Comparison of ENCODE assay signal across 13 cellular contexts in the genomic region with DNA sequence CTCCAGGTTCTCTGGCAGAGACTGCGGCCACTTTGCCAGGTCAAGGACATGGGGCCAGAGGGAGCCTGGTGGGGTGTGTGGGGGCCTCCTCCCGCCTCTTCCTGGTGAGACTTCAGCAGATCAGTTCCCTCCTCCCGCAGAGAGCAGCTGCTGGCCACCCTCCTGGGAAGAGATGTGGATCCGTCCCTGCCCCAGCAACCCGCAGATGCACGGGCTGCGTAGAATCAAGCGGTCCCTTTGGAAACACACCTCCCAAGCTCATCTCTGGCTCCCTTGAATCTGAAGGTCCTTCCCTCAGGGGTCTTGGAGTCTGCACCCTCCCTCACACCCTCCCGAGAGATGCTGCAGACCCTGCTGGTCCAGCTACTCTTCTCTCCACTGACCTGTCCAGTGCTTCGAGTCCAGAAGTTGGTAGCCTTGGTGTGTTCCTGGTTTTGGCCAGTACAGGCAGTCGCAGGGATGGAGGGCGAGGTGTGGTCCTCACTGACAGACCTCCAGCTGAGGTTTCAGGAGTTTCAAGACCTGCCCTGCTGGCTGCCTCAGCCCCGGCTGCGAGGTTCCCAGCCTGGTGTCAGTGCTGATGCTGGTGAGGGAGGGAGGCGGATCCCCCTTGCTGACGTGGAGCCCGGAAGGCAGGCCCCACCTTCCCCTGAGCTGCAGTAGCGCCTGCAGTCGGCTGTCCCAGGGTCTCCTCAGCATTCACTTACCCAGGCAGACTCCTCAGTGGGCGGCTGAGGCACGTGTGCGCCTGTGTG. TPM values are rescaled to one million over a fixed set of nuclear protein-coding genes. Genes with fewer than 3 reads are reported as not detected.
A peak's percentile ranks its signal among the peaks of the same experiment; 100 is the strongest.
DNase-seq lines count a peak whose midpoint lies in the region; ATAC-seq, FAIRE-seq and TF ChIP-seq lines count a peak whose summit lies in the region.
"Had no signal": no experiment of that assay in that cellular context is flagged by ENCODE, and none has a peak within 500 bp of the region (broad histone marks: within the 10 kb centered on the region; RNA-seq: fewer than 3 reads in every experiment).

A gene with protein sequence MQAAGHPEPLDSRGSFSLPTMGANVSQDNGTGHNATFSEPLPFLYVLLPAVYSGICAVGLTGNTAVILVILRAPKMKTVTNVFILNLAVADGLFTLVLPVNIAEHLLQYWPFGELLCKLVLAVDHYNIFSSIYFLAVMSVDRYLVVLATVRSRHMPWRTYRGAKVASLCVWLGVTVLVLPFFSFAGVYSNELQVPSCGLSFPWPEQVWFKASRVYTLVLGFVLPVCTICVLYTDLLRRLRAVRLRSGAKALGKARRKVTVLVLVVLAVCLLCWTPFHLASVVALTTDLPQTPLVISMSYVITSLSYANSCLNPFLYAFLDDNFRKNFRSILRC (minus strand): TSS at position 585 of the 755 bp plus-strand sequence. CDS start 734 bp downstream, outside the sequence.

- H3K9me3 Mint-ChIP-seq in nephron progenitor cell = no peaks in the 10 kb centered on the region
- H3K9me3 Mint-ChIP-seq: activated naive CD4-positive, alpha-beta T cell treated with anti-CD3 and anti-CD28 coated beads, Interleukin-2, amount 50 U/mL, for 24 hours had no signal

- H3K9me3 ChIP-seq in GM12878 (replicated peaks; ENCODE audit: control insufficient read depth, insufficient read depth, low read length) = no peaks in the 10 kb centered on the region

- no peaks in the 10 kb centered on the region; the same call in 1 of the 2 replicates for H3K4me1 ChIP-seq in GM12878 (ENCODE audit: control insufficient read depth, insufficient read depth, low read length)

- intact Hi-C loops in GM12878 (cut with micrococcal nuclease; ENCODE audit: unreplicated experiment) = no loop called here

- peak; percentile 54 for ATAC-seq in GM12878
- no peak for ATAC-seq in HG03442 (IDR thresholded peaks at IDR 0.05; ENCODE audit: unreplicated experiment)

- H3K79me2 ChIP-seq in GM12878 (ENCODE audit: control insufficient read depth, insufficient read depth, low read length) = no peaks in the 10 kb centered on the region

- H3K4me2 ChIP-seq in GM12878 (ENCODE audit: control insufficient read depth, insufficient read depth) = no peak within 1 kb of the TSS

- DNase-seq in GM10248 (ENCODE audit: extremely low spot score) = peak; percentile 69
- peak; percentile 72 for DNase-seq in NB4 (ENCODE audit: low read depth)
- no peak for DNase-seq in GM12878 (ENCODE audit: low read depth, low spot score)
- no peak for DNase-seq in nephron progenitor cell
- DNase-seq in OCI-M2 (lab: John Stamatoyannopoulos, UW; ENCODE audit: unreplicated experiment) = no peak
- DNase-seq in foreskin melanocyte = no peak
- DNase-seq in NK-92 treated with Interleukin-12 subunit alpha and Interleukin-12 subunit beta, amount 100 ng/mL, for 24 hours (lab: John Stamatoyannopoulos, UW) = no peak
- DNase-seq: NCI-H345 had no signal

- peak within 1 kb of the TSS; percentile 76 for H3K27ac Mint-ChIP-seq in nephron progenitor cell

- H3K4me1 Mint-ChIP-seq in nephron progenitor cell = peaks cover 56% of the 10 kb centered on the region

- TF ChIP-seq POLR2A in NB4 (IDR thresholded peaks at IDR 0.05; ENCODE audit: extremely low read depth, insufficient read length) (no peak), GM12878 (IDR thresholded peaks at IDR 0.05; ENCODE audit: low read depth, low read length) (no peak)

- H4K20me1 ChIP-seq in GM12878 (ENCODE audit: control insufficient read depth, insufficient read depth) = no peaks in the 10 kb centered on the region

- CTCF ChIA-PET in GM10248 (lab: Yijun Ruan, JAX) = interaction anchor here (2.1 kb wide), 1 partner anchor 13 kb away, joined by 15 read pairs; no protein-coding TSS in a partner anchor
- CTCF ChIA-PET in GM12878 (lab: Yijun Ruan, JAX) = interaction anchor here (1.1 to 4.6 kb wide), 4 partner anchors 14 to 179 kb away, joined by 3 to 23 read pairs (median 6); a partner anchor contains a TSS

- H3K4me3 ChIP-seq in NB4 (ENCODE audit: low read depth, low read length) (no peak within 1 kb of the TSS), GM12878 (no peak within 1 kb of the TSS)

- no peak for TF ChIP-seq RAD21 in GM12878 (IDR thresholded peaks at IDR 0.05; ENCODE audit: insufficient read depth, low read depth, low read length)

- SMC1A ChIA-PET in GM12878 (lab: Charles Lee; ENCODE audit: uncharacterized antibody, unreplicated experiment) = interaction anchor here (1.2 kb wide), 1 partner anchor 23 kb away, joined by 3 read pairs; a partner anchor contains a TSS

- H3K27ac ChIP-seq in GM12878 (ENCODE audit: control insufficient read depth, insufficient read depth) = no peak within 1 kb of the TSS

- no peak for TF ChIP-seq CTCF in GM10248 (IDR thresholded peaks at IDR 0.05; ENCODE audit: control extremely low read depth, extremely low read depth, low read depth, missing control alignments)
- TF ChIP-seq CTCF in NB4 (IDR thresholded peaks at IDR 0.05; ENCODE audit: low read depth, low read length) = no peak
- no peak for TF ChIP-seq CTCF in GM12878 (IDR thresholded peaks at IDR 0.05 in 2 of 3, conservative IDR thresholded peaks at IDR 0.05 in 1 of 3; ENCODE audit: control insufficient read depth in 2 of 3, extremely low read depth in 1 of 3, insufficient read depth in 1 of 3, low read depth in 3 of 3, low read length in 3 of 3)
- no peak for TF ChIP-seq CTCF in nephron progenitor cell (IDR thresholded peaks at IDR 0.05)

- H3K9ac ChIP-seq in GM12878 (ENCODE audit: control insufficient read depth, insufficient read depth, low read length) = no peak within 1 kb of the TSS

- H3K36me3 Mint-ChIP-seq in nephron progenitor cell (ENCODE audit: low read depth) = no peaks in the 10 kb centered on the region
- H3K36me3 Mint-ChIP-seq: activated naive CD4-positive, alpha-beta T cell treated with anti-CD3 and anti-CD28 coated beads, Interleukin-2, amount 50 U/mL, for 24 hours had no signal

- H3K27me3 ChIP-seq in GM12878 (replicated peaks in 1 of 2; ENCODE audit: control insufficient read depth in 2 of 2, insufficient read depth in 2 of 2, low read length in 1 of 2) = no peaks in the 10 kb centered on the region; a peak in 2 of 4 replicates

- POLR2A ChIA-PET in GM10248 (lab: Yijun Ruan, JAX) = no interaction called here
- POLR2A ChIA-PET in GM12878 (lab: Charles Lee) = no interaction called here

- no peak for TF ChIP-seq EP300 in GM12878 (IDR thresholded peaks at IDR 0.05; ENCODE audit: borderline replicate concordance in 1 of 2, control insufficient read depth in 1 of 2, low read depth in 2 of 2, low read length in 2 of 2)

- 36% methylated on average over 22 of the region's 22 CpGs for WGBS in GM12878 (ENCODE audit: insufficient coverage, insufficient replicate concordance, low lambda C conversion rate, missing lambda C conversion rate)

- H3K4me3 Mint-ChIP-seq in nephron progenitor cell = no peak within 1 kb of the TSS
- H3K4me3 Mint-ChIP-seq: activated naive CD4-positive, alpha-beta T cell treated with anti-CD3 and anti-CD28 coated beads, Interleukin-2, amount 50 U/mL, for 24 hours had no signal

- H3K27me3 Mint-ChIP-seq in nephron progenitor cell (ENCODE audit: low read depth, poor library complexity) = peaks cover 20% of the 10 kb centered on the region

- FAIRE-seq in GM12878 (lab: Jason Lieb, UNC) = no peak
- FAIRE-seq: endothelial cell of umbilical vein, keratinocyte had no signal

- RAD21 ChIA-PET in GM12878 (lab: Charles Lee; ENCODE audit: unreplicated experiment) = interaction anchor here (0.9 to 2.3 kb wide), 2 partner anchors 15 to 68 kb away, joined by 3 to 7 read pairs; no protein-coding TSS in a partner anchor

- H2AFZ ChIP-seq in GM12878 (ENCODE audit: control insufficient read depth, low read depth, low read length) = peak within 1 kb of the TSS; percentile 7; the same call in 1 of the 2 replicates

- in situ Hi-C loops in GM12878 (cut with MboI) = no loop called here

- H3K36me3 ChIP-seq in GM12878 (ENCODE audit: control insufficient read depth in 2 of 2, insufficient read depth in 2 of 2, low read length in 1 of 2) = no peaks in the 10 kb centered on the region

- BruUV-seq in GM12878 (replicated peaks; lab: Mats Ljungman, UMichigan) = no TSS peak

TF ChIP-seq in GM12878, 131 proteins besides CTCF, POLR2A, EP300 and RAD21:
- TF ChIP-seq HDAC2 (IDR thresholded peaks at IDR 0.05) = no peak
- TF ChIP-seq, protein P1, sequence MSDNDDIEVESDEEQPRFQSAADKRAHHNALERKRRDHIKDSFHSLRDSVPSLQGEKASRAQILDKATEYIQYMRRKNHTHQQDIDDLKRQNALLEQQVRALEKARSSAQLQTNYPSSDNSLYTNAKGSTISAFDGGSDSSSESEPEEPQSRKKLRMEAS (IDR thresholded peaks at IDR 0.05; ENCODE audit: low read depth, low read length) = no peak
- peak; percentile 26 to 81; a peak in 2 of 4 replicates for TF ChIP-seq BHLHE40 (IDR thresholded peaks at IDR 0.05; ENCODE audit: borderline replicate concordance in 1 of 2, low read depth in 2 of 2, low read length in 1 of 2)
TF ChIP-seq in GM12878: peak in this region for 1.

RNA-seq across cellular contexts. Expression of the gene that starts here (rescaled TPM):
- total RNA-seq in GM12878 (2013; cell fraction: nucleolus; rRNA removed) = not detected in 2 replicates
- total RNA-seq in GM12878 (2014; rRNA removed) (not detected in 2 replicates), GM12878 (2014; rRNA removed; fragmentation: Illumina TruSeq; extraction: Trizol) (not detected in 2 replicates), GM12878 (2021) (not detected in 2 replicates)
- not detected for polyA plus RNA-seq in GM12878 (2011; ENCODE audit: low read depth)
- polyA plus RNA-seq in GM12878 (2011; rRNA removed) (not detected in 2 replicates), GM12878 (2014; fragmentation: Illumina TruSeq; extraction: Trizol) (not detected in 2 replicates), GM12878 (2014; fragmentation: Nextera tagmentation; extraction: Ambion mirVana) (not detected), GM12878 (2014; rRNA removed) (not detected in 2 replicates), GM12878 (2016; fragmentation: Nextera tagmentation; extraction: Ambion mirVana) (not detected)
- not detected in 2 replicates for polyA plus RNA-seq in GM12878 (2011; cell fraction: cytosol; rRNA removed)
- 0.07 TPM in 1 of 2 replicates, not detected in the other for polyA plus RNA-seq in GM12878 (2011; cell fraction: nucleus; rRNA removed)
- not detected in 2 replicates for polyA plus RNA-seq in GM12878 (2012)
- polyA minus RNA-seq in GM12878 (2011; rRNA and poly(A)+ RNA removed) = not detected in 2 replicates
- not detected in 2 replicates for polyA minus RNA-seq in GM12878 (2011; cell fraction: cytosol; rRNA and poly(A)+ RNA removed)
- polyA minus RNA-seq in GM12878 (2011; cell fraction: nucleus; rRNA and poly(A)+ RNA removed) = 0.24 TPM in 1 of 2 replicates, not detected in the other
- total RNA-seq: endothelial cell of umbilical vein, pulmonary artery endothelial cell had no signal
- polyA plus RNA-seq: endothelial cell of umbilical vein, keratinocyte had no signal

Comparison
In these comparisons a context has a peak if more than half of its experiments do, and no peak if none do; other contexts are left out.
1. Peak in ATAC-seq in GM12878; RNA of the gene not detected or under 1 TPM.
2. DNase-seq: peak in GM10248 (single experiment) and NB4 (single experiment); none in GM12878 (single experiment), nephron progenitor cell (single experiment), OCI-M2 (single experiment), foreskin melanocyte (single experiment) and NK-92 treated with Interleukin-12 subunit alpha and Interleukin-12 subunit beta, amount 100 ng/mL, for 24 hours (single experiment).